21 cellular contexts compared by ENCODE assay signal in genomic region chr21:46363698-46364097, GRCh38.
"Had no signal": no experiment of that assay in that cellular context is flagged by ENCODE, and none has a peak within 500 bp of the region (broad histone marks: within the 10 kb centered on the region; RNA-seq: fewer than 3 reads in every experiment).

No MANE protein-coding gene starts in this region.

- H3K27ac Mint-ChIP-seq: stimulated activated naive B cell treated with anti-CD40 and anti-IgM and Interleukin-4, amounts not matched to agents 10 μg/mL and 1 μg/mL and 100 μg/mL, for 72 hours had no signal

- DNase-seq: effector memory CD4-positive, alpha-beta T cell; esophagus squamous epithelium; foreskin fibroblast; kidney; left colon; left ventricle myocardium superior; mesendoderm; naive B cell; sigmoid colon; stimulated activated CD4-positive, alpha-beta T cell treated with anti-CD3 and anti-CD28 coated beads, Interleukin-2, amount 100 ng/mL, for 24 hours; stimulated activated CD4-positive, alpha-beta T cell treated with anti-CD3 and anti-CD28 coated beads, Interleukin-4, amount 100 ng/mL, for 4 hours; stimulated activated naive B cell treated with anti-CD40 and anti-IgM and Interleukin-4, amounts not matched to agents 10 μg/mL and 1 μg/mL and 100 μg/mL, for 72 hours; stomach; substantia nigra; trophoblast cell had no signal

- H3K4me3 Mint-ChIP-seq: central memory CD8-positive, alpha-beta T cell; naive B cell; nephron; stimulated activated naive B cell treated with anti-CD40 and anti-IgM and Interleukin-4, amounts not matched to agents 10 μg/mL and 1 μg/mL and 100 μg/mL, for 72 hours had no signal

- ATAC-seq: left colon; stimulated activated naive B cell treated with anti-CD40 and anti-IgM and Interleukin-4, amounts not matched to agents 10 μg/mL and 1 μg/mL and 100 μg/mL, for 72 hours had no signal

- FAIRE-seq: kidney had no signal

- H3K9me3 Mint-ChIP-seq: central memory CD8-positive, alpha-beta T cell; naive B cell; nephron; stimulated activated naive B cell treated with anti-CD40 and anti-IgM and Interleukin-4, amounts not matched to agents 10 μg/mL and 1 μg/mL and 100 μg/mL, for 72 hours had no signal

- H3K27me3 Mint-ChIP-seq: central memory CD8-positive, alpha-beta T cell; naive B cell; stimulated activated naive B cell treated with anti-CD40 and anti-IgM and Interleukin-4, amounts not matched to agents 10 μg/mL and 1 μg/mL and 100 μg/mL, for 72 hours had no signal

- H3K27ac ChIP-seq: epithelial cell of prostate, esophagus squamous epithelium, neutrophil, sigmoid colon, skin epidermis, stomach had no signal

- H3K4me3 ChIP-seq: esophagus squamous epithelium, lung, sigmoid colon, skin epidermis, stomach had no signal

- H3K4me1 ChIP-seq: esophagus squamous epithelium, sigmoid colon, stomach had no signal

- H3K27me3 ChIP-seq: esophagus squamous epithelium, neutrophil, sigmoid colon, stomach had no signal

- H3K9me3 ChIP-seq: esophagus squamous epithelium, neutrophil, sigmoid colon, stomach had no signal
